1 cellular context compared by ENCODE assay signal in genomic region chr3:57972421-57973111, GRCh38.
TF ChIP-seq lines count a peak whose summit lies in the region.

No MANE protein-coding gene starts in this region.

TF ChIP-seq in GM23338, 12 proteins besides CTCF, POLR2A, EP300 and RAD21:
- no peak for TF ChIP-seq ZNF462 (CRISPR knock-in tag; IDR thresholded peaks at IDR 0.05)
- no peak for TF ChIP-seq EZH2phosphoT487 (IDR thresholded peaks at IDR 0.05; ENCODE audit: unreplicated experiment)
- no peak for TF ChIP-seq EZH2 (IDR thresholded peaks at IDR 0.05; ENCODE audit: low read depth, unreplicated experiment)
- TF ChIP-seq STAT1 (IDR thresholded peaks at IDR 0.05; ENCODE audit: unreplicated experiment), result no peak
- no peak for TF ChIP-seq ETS1 (IDR thresholded peaks at IDR 0.05)
- TF ChIP-seq POLR2AphosphoS5 (IDR thresholded peaks at IDR 0.05; ENCODE audit: low read depth), result no peak
- TF ChIP-seq ZNF331 (CRISPR knock-in tag; IDR thresholded peaks at IDR 0.05; ENCODE audit: low read depth), result no peak
- no peak for TF ChIP-seq REST (IDR thresholded peaks at IDR 0.05; ENCODE audit: unreplicated experiment)
- no peak for TF ChIP-seq ZNF114 (CRISPR knock-in tag; IDR thresholded peaks at IDR 0.05)
- TF ChIP-seq CREB1 (CRISPR knock-in tag; IDR thresholded peaks at IDR 0.05; ENCODE audit: low read depth), result no peak
